Comparison of ENCODE assay signal across 36 cellular contexts in the genomic region with DNA sequence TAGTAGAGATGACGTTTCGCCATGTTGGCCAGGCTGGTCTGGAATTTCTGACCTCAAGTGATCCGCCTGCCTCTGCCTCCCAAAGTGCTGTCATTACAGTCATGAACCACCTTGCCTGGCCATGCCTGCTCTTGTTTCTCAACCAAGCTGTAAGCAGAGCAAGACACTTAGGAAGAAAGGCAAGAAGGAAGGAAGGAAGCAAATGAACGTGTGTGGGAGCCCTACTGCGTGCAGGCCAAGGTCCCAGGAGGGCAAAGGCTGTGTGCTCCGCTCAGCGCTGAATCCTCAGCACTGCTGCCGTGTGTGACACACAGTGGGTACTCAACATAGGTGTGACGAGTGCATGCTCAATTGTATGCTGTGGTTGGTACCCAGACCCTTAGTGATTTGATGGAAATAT.
"Had no signal": no experiment of that assay in that cellular context is flagged by ENCODE, and none has a peak within 500 bp of the region (broad histone marks: within the 10 kb centered on the region; RNA-seq: fewer than 3 reads in every experiment).

No MANE protein-coding gene starts in this region.

- H3K9me3 ChIP-seq: Peyer's patch had no signal

- H3K4me1 Mint-ChIP-seq: activated CD4-positive, alpha-beta memory T cell treated with anti-CD3 and anti-CD28 coated beads, Interleukin-2, amount 10 ng/mL, durations not matched to agents 7 days and 5 days; activated naive CD8-positive, alpha-beta T cell treated with anti-CD3 and anti-CD28 coated beads for 36 hours; activated T-helper 17 cell treated with anti-CD3 and anti-CD28 coated beads, Interleukin-2, amount 50 U/mL, for 72 hours had no signal

- H3K27me3 ChIP-seq: brain microvascular endothelial cell, Peyer's patch had no signal

- H3K27me3 Mint-ChIP-seq: activated naive CD8-positive, alpha-beta T cell treated with anti-CD3 and anti-CD28 coated beads for 36 hours had no signal

- ATAC-seq: activated T-cell treated with anti-CD3 and anti-CD28 coated beads, Interleukin-2, amount 50 U/mL, for 72 hours; activated T-helper 17 cell treated with anti-CD3 and anti-CD28 coated beads, Interleukin-2, amount 50 U/mL, for 72 hours; PC-3; Right ventricle myocardium inferior had no signal

- H3K9me3 Mint-ChIP-seq: activated B cell treated with CpG ODN at 0.5 μM for 24 hours; activated CD4-positive, alpha-beta memory T cell treated with anti-CD3 and anti-CD28 coated beads, Interleukin-2, amount 10 ng/mL, durations not matched to agents 7 days and 5 days; activated naive CD8-positive, alpha-beta T cell treated with anti-CD3 and anti-CD28 coated beads for 36 hours; activated T-cell treated with anti-CD3 and anti-CD28 coated beads, Interleukin-2, amount 50 U/mL, for 72 hours; activated T-helper 17 cell treated with anti-CD3 and anti-CD28 coated beads, Interleukin-2, amount 50 U/mL, for 72 hours had no signal

- H3K27ac ChIP-seq: brain microvascular endothelial cell, Peyer's patch, VCaP had no signal

- DNase-seq: activated B cell treated with CpG ODN at 0.5 μM for 24 hours; activated CD4-positive, alpha-beta memory T cell treated with anti-CD3 and anti-CD28 coated beads, Interleukin-2, amount 10 ng/mL, durations not matched to agents 7 days and 5 days; activated CD4-positive, alpha-beta T cell treated with anti-CD3 and anti-CD28 coated beads for 1 hour; activated CD4-positive, alpha-beta T cell treated with anti-CD3 and anti-CD28 coated beads for 48 hours; activated effector memory CD4-positive, alpha-beta T cell treated with anti-CD3 and anti-CD28 coated beads, Interleukin-2, amount 50 U/mL, for 16 hours; activated naive CD4-positive, alpha-beta T cell; activated naive CD4-positive, alpha-beta T cell treated with anti-CD3 and anti-CD28 coated beads, Interleukin-2, amount 50 U/mL, for 16 hours; activated naive CD8-positive, alpha-beta T cell treated with anti-CD3 and anti-CD28 coated beads for 36 hours; activated T-cell treated with anti-CD3 and anti-CD28 coated beads, Interleukin-2, amount 50 U/mL, for 1 hour; activated T-cell treated with anti-CD3 and anti-CD28 coated beads, Interleukin-2, amount 50 U/mL, for 72 hours; amniotic stem cell; aorta; brain microvascular endothelial cell; central memory CD4-positive, alpha-beta T cell; MM.1S; MV-4-11; NCI-H1092; NCI-H146; NCI-H187; NCI-H2029 treated with DMSO at 0.1 percent for 48 hours; NCI-H2107; NCI-H2171; NCI-H510A; NCI-H526; NCI-H748 treated with DMSO at 0.1 percent for 48 hours; NK-92 treated with Interleukin-12 subunit alpha and Interleukin-12 subunit beta, amount 100 ng/mL, for 24 hours; PC-3; Peyer's patch; RPMI8226; SW 1271; T-helper 1 cell; T-helper 2 cell; T-helper 9 cell had no signal

- H3K27ac Mint-ChIP-seq: activated B cell treated with CpG ODN at 0.5 μM for 24 hours; activated CD4-positive, alpha-beta memory T cell treated with anti-CD3 and anti-CD28 coated beads, Interleukin-2, amount 10 ng/mL, durations not matched to agents 7 days and 5 days; activated naive CD8-positive, alpha-beta T cell treated with anti-CD3 and anti-CD28 coated beads for 36 hours; activated T-cell treated with anti-CD3 and anti-CD28 coated beads, Interleukin-2, amount 50 U/mL, for 72 hours; activated T-helper 17 cell treated with anti-CD3 and anti-CD28 coated beads, Interleukin-2, amount 50 U/mL, for 72 hours had no signal

- H3K36me3 Mint-ChIP-seq: activated naive CD8-positive, alpha-beta T cell treated with anti-CD3 and anti-CD28 coated beads for 36 hours had no signal

- H3K4me3 Mint-ChIP-seq: activated B cell treated with CpG ODN at 0.5 μM for 24 hours; activated CD4-positive, alpha-beta memory T cell treated with anti-CD3 and anti-CD28 coated beads, Interleukin-2, amount 10 ng/mL, durations not matched to agents 7 days and 5 days; activated naive CD8-positive, alpha-beta T cell treated with anti-CD3 and anti-CD28 coated beads for 36 hours; activated T-cell treated with anti-CD3 and anti-CD28 coated beads, Interleukin-2, amount 50 U/mL, for 72 hours; activated T-helper 17 cell treated with anti-CD3 and anti-CD28 coated beads, Interleukin-2, amount 50 U/mL, for 72 hours had no signal

- H3K4me1 ChIP-seq: Peyer's patch had no signal
